Comparison of ENCODE assay signal across 9 cellular contexts in the genomic region with DNA sequence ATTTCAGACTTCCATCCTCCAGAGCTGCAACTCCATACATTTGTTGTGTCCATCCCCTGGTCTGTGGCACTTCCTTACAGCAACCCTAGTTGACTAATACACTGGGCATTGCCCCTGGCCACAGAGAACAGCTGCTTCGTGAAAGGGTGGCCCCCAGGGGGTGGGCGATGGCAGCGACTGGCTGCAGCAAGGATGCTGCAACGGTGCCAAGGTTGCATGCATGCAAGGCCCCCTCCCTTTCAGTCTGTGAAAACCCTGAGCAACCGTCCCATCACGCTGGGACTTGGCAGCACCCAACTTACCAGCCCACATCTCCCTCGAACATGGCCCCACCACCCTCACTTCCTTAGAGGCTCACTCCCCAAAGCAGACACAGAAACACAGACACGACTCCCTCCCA.
"Had no signal": no experiment of that assay in that cellular context is flagged by ENCODE, and none has a peak within 500 bp of the region (broad histone marks: within the 10 kb centered on the region; RNA-seq: fewer than 3 reads in every experiment).

No MANE protein-coding gene starts in this region.

- H3K9ac ChIP-seq: GM23248 had no signal

- H3K27ac Mint-ChIP-seq: HFFc6 had no signal

- H3K9me3 ChIP-seq: HAP-1 had no signal

- H2AFZ ChIP-seq: GM23248 had no signal

- H3K4me3 Mint-ChIP-seq: HFFc6 had no signal

- H3K36me3 ChIP-seq: HAP-1 had no signal

- ATAC-seq: HCT116, HepG2, K562 had no signal

- H3K27ac ChIP-seq: GM23248, HL-60 had no signal

- H3K4me1 ChIP-seq: HAP-1 had no signal

- DNase-seq: GM23248, GOT3, HFFc6, KG1 had no signal

- H3K4me3 ChIP-seq: GM23248, HAP-1, K562 had no signal
